ENCODE assay signal across 22 cellular contexts in the genomic region with DNA sequence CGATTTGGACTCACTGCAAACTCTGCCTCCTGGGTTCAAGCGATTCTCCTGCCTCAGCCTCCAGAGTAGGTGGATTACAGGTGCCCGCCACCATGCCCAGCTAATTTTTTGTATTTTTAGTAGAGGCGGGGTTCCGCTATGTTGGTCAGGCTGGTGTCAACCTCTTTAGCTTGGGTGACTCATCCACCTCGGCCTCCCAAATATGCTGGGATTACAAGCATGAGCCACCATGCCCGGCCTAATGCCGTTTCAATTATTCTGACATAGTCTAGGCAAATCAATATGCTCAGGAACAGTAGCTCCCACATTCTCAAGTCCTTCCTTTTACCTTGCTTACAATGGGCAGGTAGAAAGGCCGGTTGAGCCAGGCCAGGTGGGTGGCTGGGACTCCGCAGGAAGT.
A peak's percentile ranks its signal among the peaks of the same experiment; 100 is the strongest.
DNase-seq lines count a peak whose midpoint lies in the region; ATAC-seq and TF ChIP-seq lines count a peak whose summit lies in the region.
"Had no signal": no experiment of that assay in that cellular context is flagged by ENCODE, and none has a peak within 500 bp of the region (broad histone marks: within the 10 kb centered on the region; RNA-seq: fewer than 3 reads in every experiment).

No MANE protein-coding gene starts in this region.

- no peaks in the 10 kb centered on the region for H3K27me3 ChIP-seq in MG63
- H3K27me3 ChIP-seq in esophagus muscularis mucosa = no peaks in the 10 kb centered on the region
- H3K27me3 ChIP-seq: SJCRH30 had no signal

- WGBS in esophagus muscularis mucosa = 97% methylated on average over 10 of the region's 10 CpGs

- H3K4me1 ChIP-seq in esophagus muscularis mucosa = no peaks in the 10 kb centered on the region
- H3K4me1 ChIP-seq: SJCRH30 had no signal

- DNase-seq in EL (peak; percentile 39), MG63 (peak; percentile 7), dermis blood vessel endothelial cell (peak; percentile 30), myocyte (ENCODE audit: low read depth) (peak; percentile 24), esophagus muscularis mucosa (ENCODE audit: extremely low spot score) (no peak), GOT3 (lab: John Stamatoyannopoulos, UW) (no peak)
- DNase-seq in activated naive CD4-positive, alpha-beta T cell (lab: John Stamatoyannopoulos, UW) = no peak
- DNase-seq: AML-193; Caco-2; CD4-positive, CD25-positive, alpha-beta regulatory T cell; DMS53; IMR-90; Kasumi-1; NCI-H1417; NCI-H187 treated with DMSO at 0.1 percent for 48 hours; NCI-H2171; NCI-H748 treated with DMSO at 0.1 percent for 48 hours; OCI-M1; SJCRH30; SW 1271 had no signal

- intact Hi-C loops in esophagus muscularis mucosa (cut with DNase I) = no loop called here

- no peak for TF ChIP-seq POLR2A in esophagus muscularis mucosa (IDR thresholded peaks at IDR 0.05; ENCODE audit: low read depth)

- H3K9me3 ChIP-seq in MG63 = no peaks in the 10 kb centered on the region
- no peaks in the 10 kb centered on the region for H3K9me3 ChIP-seq in esophagus muscularis mucosa
- H3K9me3 ChIP-seq: SJCRH30 had no signal

- no peaks in the 10 kb centered on the region for H3K36me3 ChIP-seq in MG63
- H3K36me3 ChIP-seq in esophagus muscularis mucosa = no peaks in the 10 kb centered on the region
- H3K36me3 ChIP-seq: SJCRH30 had no signal

- no peak for TF ChIP-seq EP300 in esophagus muscularis mucosa (IDR thresholded peaks at IDR 0.05)

- TF ChIP-seq CTCF in esophagus muscularis mucosa (IDR thresholded peaks at IDR 0.05) = no peak

- H3K27ac ChIP-seq in esophagus muscularis mucosa (replicated peaks in 1 of 4) = no peak overlapping the region
- H3K27ac ChIP-seq: RWPE1, SJCRH30 had no signal

- no peak for ATAC-seq in HG02852 (IDR thresholded peaks at IDR 0.05; ENCODE audit: unreplicated experiment)

- H3K4me3 ChIP-seq in MG63 = no peak overlapping the region
- H3K4me3 ChIP-seq in esophagus muscularis mucosa = no peak overlapping the region
- H3K4me3 ChIP-seq: SJCRH30 had no signal

Comparison
In these comparisons a context has a peak if more than half of its experiments do, and no peak if none do; other contexts are left out.
1. DNase-seq: peak in EL (single experiment), MG63 (single experiment), dermis blood vessel endothelial cell (single experiment) and myocyte (single experiment); none in esophagus muscularis mucosa (single experiment), activated naive CD4-positive, alpha-beta T cell (0 of 4) and GOT3 (single experiment).